In genomic region chr17:77616243-77616731, GRCh38 we compare ENCODE assay signal across 18 cellular contexts.
DNase-seq lines count a peak whose midpoint lies in the region; ATAC-seq, FAIRE-seq and TF ChIP-seq lines count a peak whose summit lies in the region.
"Had no signal": no experiment of that assay in that cellular context is flagged by ENCODE, and none has a peak within 500 bp of the region (broad histone marks: within the 10 kb centered on the region; RNA-seq: fewer than 3 reads in every experiment).

No MANE protein-coding gene starts in this region.

- BruUV-seq in PC-3 (replicated peaks; lab: Mats Ljungman, UMichigan), result no TSS peak

- peaks cover 0 to 15% of the 10 kb centered on the region in 2 donors for H3K9me3 Mint-ChIP-seq in activated naive CD4-positive, alpha-beta T cell treated with anti-CD3 and anti-CD28 coated beads, Interleukin-2, amount 50 U/mL, for 72 hours
- H3K9me3 Mint-ChIP-seq: CD8-positive, alpha-beta memory T cell had no signal

- H3K27me3 ChIP-seq in PC-3 (ENCODE audit: low read length) (peaks cover 27% of the 10 kb centered on the region), upper lobe of right lung (no peaks in the 10 kb centered on the region)

- H3K27ac ChIP-seq in PC-3 (ENCODE audit: low read length) (no peak overlapping the region), upper lobe of right lung (no peak overlapping the region)

- no peak for DNase-seq in activated naive CD4-positive, alpha-beta T cell treated with anti-CD3 and anti-CD28 coated beads, Interleukin-2, amount 50 U/mL, for 72 hours (ENCODE audit: low spot score in 2 of 2)
- no peak for DNase-seq in activated naive CD4-positive, alpha-beta T cell (lab: John Stamatoyannopoulos, UW)
- DNase-seq in PC-3, result peak; percentile 80
- peak; percentile 23 for DNase-seq in fibroblast of mammary gland (ENCODE audit: low read depth)
- peak; percentile 15 for DNase-seq in upper lobe of right lung
- no peak for DNase-seq in COR-L47 (lab: John Stamatoyannopoulos, UW)
- no peak for DNase-seq in D721Med (ENCODE audit: insufficient read length, low spot score)
- DNase-seq in NCI-H1105 (lab: John Stamatoyannopoulos, UW), result no peak
- DNase-seq: caudate nucleus; CD8-positive, alpha-beta memory T cell; KBM-7; naive thymus-derived CD8-positive, alpha-beta T cell; NCI-H1417; stimulated activated naive B cell treated with anti-CD40 and anti-IgM and Interleukin-4, amounts not matched to agents 10 μg/mL and 1 μg/mL and 100 μg/mL, for 72 hours; T-helper 2 cell had no signal

- ATAC-seq in activated naive CD4-positive, alpha-beta T cell treated with anti-CD3 and anti-CD28 coated beads, Interleukin-2, amount 50 U/mL, for 72 hours, result peak; percentile 51 to 61
- ATAC-seq in PC-3 (peak; percentile 89), upper lobe of right lung (no peak)
- ATAC-seq: GM12878; naive thymus-derived CD8-positive, alpha-beta T cell; Right ventricle myocardium inferior; stimulated activated naive B cell treated with anti-CD40 and anti-IgM and Interleukin-4, amounts not matched to agents 10 μg/mL and 1 μg/mL and 100 μg/mL, for 72 hours had no signal

- no peaks in the 10 kb centered on the region for H3K36me3 ChIP-seq in PC-3 (ENCODE audit: low read depth, low read length)
- H3K36me3 ChIP-seq in upper lobe of right lung, result no peaks in the 10 kb centered on the region

- no peak overlapping the region for H3K4me3 ChIP-seq in PC-3 (ENCODE audit: low read length)
- H3K4me3 ChIP-seq in fibroblast of mammary gland (ENCODE audit: control insufficient read depth, low read depth, low read length), result no peak overlapping the region
- H3K4me3 ChIP-seq in upper lobe of right lung, result no peak overlapping the region
- H3K4me3 ChIP-seq: GM12878 had no signal

- H3K4me2 ChIP-seq in PC-3 (ENCODE audit: low read length), result peak overlapping the region; percentile 46

- no peaks in the 10 kb centered on the region for H3K9me3 ChIP-seq in PC-3 (ENCODE audit: low read length)
- no peaks in the 10 kb centered on the region for H3K9me3 ChIP-seq in upper lobe of right lung

- no peaks in the 10 kb centered on the region for H3F3A ChIP-seq in PC-3 (ENCODE audit: low read length, unreplicated experiment)

- H3K27ac Mint-ChIP-seq in activated naive CD4-positive, alpha-beta T cell treated with anti-CD3 and anti-CD28 coated beads, Interleukin-2, amount 50 U/mL, for 72 hours, result no peak overlapping the region
- H3K27ac Mint-ChIP-seq: activated naive CD8-positive, alpha-beta T cell; stimulated activated naive B cell treated with anti-CD40 and anti-IgM and Interleukin-4, amounts not matched to agents 10 μg/mL and 1 μg/mL and 100 μg/mL, for 72 hours had no signal

- CTCF ChIA-PET in PC-3 (lab: Charles Lee), result no interaction called here

- intact Hi-C loops in PC-3 (cut with micrococcal nuclease) (no loop called here), upper lobe of right lung (cut with DNase I) (no loop called here)

- H3K9ac ChIP-seq in PC-3 (ENCODE audit: low read length), result no peak overlapping the region

- peaks cover 5 to 7% of the 10 kb centered on the region in 2 donors for H3K36me3 Mint-ChIP-seq in activated naive CD4-positive, alpha-beta T cell treated with anti-CD3 and anti-CD28 coated beads, Interleukin-2, amount 50 U/mL, for 72 hours
- H3K36me3 Mint-ChIP-seq: activated naive CD8-positive, alpha-beta T cell; CD8-positive, alpha-beta memory T cell; naive thymus-derived CD8-positive, alpha-beta T cell had no signal

- POLR2A ChIA-PET in PC-3 (lab: Charles Lee; ENCODE audit: unreplicated experiment), result no interaction called here

- H4K20me1 ChIP-seq in PC-3 (ENCODE audit: low read length), result no peaks in the 10 kb centered on the region

- FAIRE-seq in D721Med (lab: Jason Lieb, UNC), result no peak
- FAIRE-seq: GM12878 had no signal

- H3K79me2 ChIP-seq in PC-3 (ENCODE audit: low read length), result no peaks in the 10 kb centered on the region

- H3K9me2 ChIP-seq in PC-3 (replicated peaks; ENCODE audit: low read length), result no peaks in the 10 kb centered on the region

- H2AFZ ChIP-seq in PC-3 (ENCODE audit: low read length), result no peak overlapping the region

- H3K4me1 ChIP-seq in PC-3 (ENCODE audit: insufficient read depth, low read length), result peaks cover 16% of the 10 kb centered on the region
- peaks cover 7% of the 10 kb centered on the region for H3K4me1 ChIP-seq in upper lobe of right lung

- TF ChIP-seq CTCF in PC-3 (conservative IDR thresholded peaks at IDR 0.05; ENCODE audit: low read depth, low read length), result no peak
- TF ChIP-seq CTCF in fibroblast of mammary gland (conservative IDR thresholded peaks at IDR 0.05; ENCODE audit: control insufficient read depth, insufficient read depth, low read depth, low read length), result no peak
- no peak for TF ChIP-seq CTCF in upper lobe of right lung (IDR thresholded peaks at IDR 0.05)
- TF ChIP-seq CTCF in D721Med (IDR thresholded peaks at IDR 0.05; ENCODE audit: insufficient read depth, missing control alignments), result no peak

Comparison
In these comparisons a context has a peak if more than half of its experiments do, and no peak if none do; other contexts are left out.
1. DNase-seq: peak in PC-3 (single experiment), fibroblast of mammary gland (single experiment) and upper lobe of right lung (single experiment); none in activated naive CD4-positive, alpha-beta T cell treated with anti-CD3 and anti-CD28 coated beads, Interleukin-2, amount 50 U/mL, for 72 hours (0 of 2), activated naive CD4-positive, alpha-beta T cell (0 of 4), COR-L47 (single experiment), D721Med (single experiment) and NCI-H1105 (single experiment).